ENCODE assay signal across 1 cellular context in the genomic region with DNA sequence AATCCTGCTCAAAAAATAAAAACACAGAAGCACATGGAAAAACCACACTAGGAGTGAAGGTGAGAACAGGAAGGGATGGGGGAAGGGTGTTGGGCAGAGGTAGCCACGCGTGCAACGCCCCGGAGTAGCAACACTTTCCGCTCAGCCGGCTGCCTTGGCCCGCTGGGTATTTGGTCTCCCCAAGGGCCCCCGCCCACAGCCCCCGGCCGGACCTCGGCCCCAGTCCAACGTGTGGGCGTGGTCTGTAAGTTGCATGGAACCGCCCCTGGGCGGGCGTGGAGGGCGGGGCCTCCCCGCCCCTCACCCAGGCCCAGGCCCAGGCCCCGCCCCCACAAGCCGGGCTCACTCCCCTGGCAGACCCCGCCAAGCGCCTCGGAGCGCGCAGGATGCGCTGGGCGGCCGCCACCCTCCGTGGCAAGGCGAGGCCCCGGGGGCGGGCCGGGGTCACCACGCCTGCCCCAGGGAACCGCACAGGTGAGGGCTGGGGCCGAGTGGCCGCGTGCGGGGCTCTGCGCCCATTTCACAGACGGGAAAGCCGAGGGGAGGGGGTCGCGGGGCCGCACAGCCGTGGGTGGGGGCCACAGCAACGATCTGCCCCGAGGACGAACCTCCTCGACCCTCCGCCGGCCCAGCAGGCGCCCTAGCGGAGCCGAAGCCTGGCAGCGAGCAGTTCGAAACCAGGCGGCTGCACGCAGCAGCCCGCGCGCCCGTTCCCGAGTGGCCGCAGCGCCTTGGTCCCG.
A peak's percentile ranks its signal among the peaks of the same experiment; 100 is the strongest.
TF ChIP-seq lines count a peak whose summit lies in the region.

A gene (plus strand): TSS at position 345 of the 740 bp plus-strand sequence. CDS start 42 bp downstream, at position 387.

TF ChIP-seq in GM12878, 131 proteins besides CTCF, POLR2A, EP300 and RAD21 (continued from another document):
- TF ChIP-seq, protein P1, sequence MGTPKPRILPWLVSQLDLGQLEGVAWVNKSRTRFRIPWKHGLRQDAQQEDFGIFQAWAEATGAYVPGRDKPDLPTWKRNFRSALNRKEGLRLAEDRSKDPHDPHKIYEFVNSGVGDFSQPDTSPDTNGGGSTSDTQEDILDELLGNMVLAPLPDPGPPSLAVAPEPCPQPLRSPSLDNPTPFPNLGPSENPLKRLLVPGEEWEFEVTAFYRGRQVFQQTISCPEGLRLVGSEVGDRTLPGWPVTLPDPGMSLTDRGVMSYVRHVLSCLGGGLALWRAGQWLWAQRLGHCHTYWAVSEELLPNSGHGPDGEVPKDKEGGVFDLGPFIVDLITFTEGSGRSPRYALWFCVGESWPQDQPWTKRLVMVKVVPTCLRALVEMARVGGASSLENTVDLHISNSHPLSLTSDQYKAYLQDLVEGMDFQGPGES (IDR thresholded peaks at IDR 0.05), result no peak
- no peak for TF ChIP-seq SREBF1 (IDR thresholded peaks at IDR 0.05; ENCODE audit: low read length)
- TF ChIP-seq MXI1 (IDR thresholded peaks at IDR 0.05; ENCODE audit: low read depth, low read length), result peak; percentile 26; the same call in 1 of the 2 replicates
- TF ChIP-seq KDM1A (IDR thresholded peaks at IDR 0.05; ENCODE audit: borderline replicate concordance), result no peak
- TF ChIP-seq CBFB (IDR thresholded peaks at IDR 0.05; ENCODE audit: low read depth), result no peak
- 0 out of 2 replicates have a peak, but pooled peaks have one; percentile 23 for TF ChIP-seq TAF1 (IDR thresholded peaks at IDR 0.05; ENCODE audit: borderline replicate concordance, low read depth, low read length)
- TF ChIP-seq JUNB (IDR thresholded peaks at IDR 0.05), result no peak
- TF ChIP-seq, protein P2, sequence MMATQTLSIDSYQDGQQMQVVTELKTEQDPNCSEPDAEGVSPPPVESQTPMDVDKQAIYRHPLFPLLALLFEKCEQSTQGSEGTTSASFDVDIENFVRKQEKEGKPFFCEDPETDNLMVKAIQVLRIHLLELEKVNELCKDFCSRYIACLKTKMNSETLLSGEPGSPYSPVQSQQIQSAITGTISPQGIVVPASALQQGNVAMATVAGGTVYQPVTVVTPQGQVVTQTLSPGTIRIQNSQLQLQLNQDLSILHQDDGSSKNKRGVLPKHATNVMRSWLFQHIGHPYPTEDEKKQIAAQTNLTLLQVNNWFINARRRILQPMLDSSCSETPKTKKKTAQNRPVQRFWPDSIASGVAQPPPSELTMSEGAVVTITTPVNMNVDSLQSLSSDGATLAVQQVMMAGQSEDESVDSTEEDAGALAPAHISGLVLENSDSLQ (IDR thresholded peaks at IDR 0.05), result no peak
- TF ChIP-seq, protein P3, sequence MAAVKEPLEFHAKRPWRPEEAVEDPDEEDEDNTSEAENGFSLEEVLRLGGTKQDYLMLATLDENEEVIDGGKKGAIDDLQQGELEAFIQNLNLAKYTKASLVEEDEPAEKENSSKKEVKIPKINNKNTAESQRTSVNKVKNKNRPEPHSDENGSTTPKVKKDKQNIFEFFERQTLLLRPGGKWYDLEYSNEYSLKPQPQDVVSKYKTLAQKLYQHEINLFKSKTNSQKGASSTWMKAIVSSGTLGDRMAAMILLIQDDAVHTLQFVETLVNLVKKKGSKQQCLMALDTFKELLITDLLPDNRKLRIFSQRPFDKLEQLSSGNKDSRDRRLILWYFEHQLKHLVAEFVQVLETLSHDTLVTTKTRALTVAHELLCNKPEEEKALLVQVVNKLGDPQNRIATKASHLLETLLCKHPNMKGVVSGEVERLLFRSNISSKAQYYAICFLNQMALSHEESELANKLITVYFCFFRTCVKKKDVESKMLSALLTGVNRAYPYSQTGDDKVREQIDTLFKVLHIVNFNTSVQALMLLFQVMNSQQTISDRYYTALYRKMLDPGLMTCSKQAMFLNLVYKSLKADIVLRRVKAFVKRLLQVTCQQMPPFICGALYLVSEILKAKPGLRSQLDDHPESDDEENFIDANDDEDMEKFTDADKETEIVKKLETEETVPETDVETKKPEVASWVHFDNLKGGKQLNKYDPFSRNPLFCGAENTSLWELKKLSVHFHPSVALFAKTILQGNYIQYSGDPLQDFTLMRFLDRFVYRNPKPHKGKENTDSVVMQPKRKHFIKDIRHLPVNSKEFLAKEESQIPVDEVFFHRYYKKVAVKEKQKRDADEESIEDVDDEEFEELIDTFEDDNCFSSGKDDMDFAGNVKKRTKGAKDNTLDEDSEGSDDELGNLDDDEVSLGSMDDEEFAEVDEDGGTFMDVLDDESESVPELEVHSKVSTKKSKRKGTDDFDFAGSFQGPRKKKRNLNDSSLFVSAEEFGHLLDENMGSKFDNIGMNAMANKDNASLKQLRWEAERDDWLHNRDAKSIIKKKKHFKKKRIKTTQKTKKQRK (IDR thresholded peaks at IDR 0.05; ENCODE audit: low read depth, low read length), result no peak
- no peak for TF ChIP-seq FOXM1 (IDR thresholded peaks at IDR 0.05; ENCODE audit: low read depth, low read length)
- TF ChIP-seq RAD51 (IDR thresholded peaks at IDR 0.05), result no peak
- TF ChIP-seq ZNF384 (IDR thresholded peaks at IDR 0.05; ENCODE audit: borderline replicate concordance, low read depth, low read length), result no peak
- peak; percentile 35; the same call in 1 of the 2 replicates for TF ChIP-seq BCL11A (IDR thresholded peaks at IDR 0.05; ENCODE audit: low read depth, low read length)
TF ChIP-seq in GM12878: peak in this region for 29.
